17 cellular contexts compared by ENCODE assay signal in genomic region chr10:30166929-30167328, GRCh38.
DNase-seq lines count a peak whose midpoint lies in the region; ATAC-seq and TF ChIP-seq lines count a peak whose summit lies in the region.
"Had no signal": no experiment of that assay in that cellular context is flagged by ENCODE, and none has a peak within 500 bp of the region (broad histone marks: within the 10 kb centered on the region; RNA-seq: fewer than 3 reads in every experiment).

No MANE protein-coding gene starts in this region.

- no peak overlapping the region for H3K4me3 ChIP-seq in epithelial cell of esophagus (ENCODE audit: low read length)
- H3K4me3 ChIP-seq: GM23248 had no signal

- ATAC-seq in HG02763 (IDR thresholded peaks at IDR 0.05; ENCODE audit: unreplicated experiment) = no peak

- DNase-seq in A172 (ENCODE audit: low spot score) (peak; percentile 18), ELR (ENCODE audit: low read depth) (peak; percentile 14), RPMI7951 (ENCODE audit: low read depth) (peak; percentile 45), epithelial cell of esophagus (ENCODE audit: low read depth) (peak; percentile 11), activated T-cell treated with anti-CD3 and anti-CD28 coated beads for 4 hours (no peak), T-helper 1 cell (no peak), head of caudate nucleus (no peak)
- DNase-seq: C1 segment of cervical spinal cord; Caco-2; CD4-positive, alpha-beta memory T cell; DMS153; DND-41; GF-D8; GM23248; H7; HCEC 1CT had no signal

- no peak for TF ChIP-seq CTCF in epithelial cell of esophagus (IDR thresholded peaks at IDR 0.05; ENCODE audit: insufficient read depth, low read depth, low read length, missing control alignments)

- intact Hi-C loops in head of caudate nucleus (cut with DNase I) = no loop called here

Comparison
In these comparisons a context has a peak if more than half of its experiments do, and no peak if none do; other contexts are left out.
1. DNase-seq: peak in A172 (single experiment), ELR (single experiment), RPMI7951 (single experiment) and epithelial cell of esophagus (single experiment); none in activated T-cell treated with anti-CD3 and anti-CD28 coated beads for 4 hours (single experiment), T-helper 1 cell (0 of 5) and head of caudate nucleus (0 of 42).